ENCODE assay signal across 8 cellular contexts in the genomic region with DNA sequence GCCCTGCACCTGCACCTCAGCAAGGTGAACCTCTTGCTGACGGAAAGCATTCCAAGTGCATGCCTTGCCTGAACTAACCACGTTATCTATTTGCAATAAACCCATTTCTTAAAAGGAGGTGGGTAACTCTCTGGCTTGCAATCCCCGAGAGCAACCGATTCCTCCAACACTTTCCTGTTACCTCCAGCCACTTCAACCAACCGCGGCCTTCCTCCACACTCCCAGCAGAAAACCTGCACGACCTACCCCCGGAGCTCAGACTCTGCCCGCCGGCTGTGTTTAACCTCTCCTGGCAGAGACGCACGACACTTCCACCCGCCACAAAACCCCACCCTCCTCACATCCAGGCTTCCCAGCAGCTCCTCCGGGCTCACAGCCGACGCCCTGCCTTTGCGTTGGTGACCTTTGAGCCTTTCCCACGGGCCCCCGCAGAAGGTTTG. TPM values are rescaled to one million over a fixed set of nuclear protein-coding genes. Genes with fewer than 3 reads are reported as not detected.
DNase-seq lines count a peak whose midpoint lies in the region; ATAC-seq and TF ChIP-seq lines count a peak whose summit lies in the region.

No MANE protein-coding gene starts in this region.

- H2AFZ ChIP-seq in Loucy (ENCODE audit: low read length), result no peak overlapping the region

- POLR2A ChIA-PET in CD8-positive, alpha-beta memory T cell (lab: Charles Lee), result interaction anchor here (1.0 to 4.9 kb wide), 13 partner anchors 13 to 334 kb away, joined by 4 to 93 read pairs (median 10); a partner anchor contains a TSS

- H3K4me2 ChIP-seq in Loucy (ENCODE audit: low read depth, low read length, poor library complexity, severe bottlenecking), result peak overlapping the region; percentile 90

- ATAC-seq in GM18502 (IDR thresholded peaks at IDR 0.05; ENCODE audit: poor library complexity, unreplicated experiment), result no peak

- H3K27me3 Mint-ChIP-seq in CD8-positive, alpha-beta memory T cell, result no peaks in the 10 kb centered on the region
- peaks cover 23% of the 10 kb centered on the region for H3K27me3 Mint-ChIP-seq in nephron (ENCODE audit: low read depth)

- no peaks in the 10 kb centered on the region for H3K9me3 Mint-ChIP-seq in CD8-positive, alpha-beta memory T cell
- no peaks in the 10 kb centered on the region for H3K9me3 Mint-ChIP-seq in nephron

- peak overlapping the region; percentile 85 to 93 (median 89) for H3K4me3 Mint-ChIP-seq in CD8-positive, alpha-beta memory T cell
- peak overlapping the region; percentile 89 to 93 (median 91) for H3K4me3 Mint-ChIP-seq in nephron

- H3K36me3 ChIP-seq in CD8-positive, alpha-beta memory T cell (ENCODE audit: insufficient read depth, low read length), result no peaks in the 10 kb centered on the region
- H3K36me3 ChIP-seq in Loucy (ENCODE audit: insufficient read depth, low read length), result peaks cover 36% of the 10 kb centered on the region; the same call in 1 of the 2 replicates

- peak overlapping the region; percentile 64 for H3K4me3 ChIP-seq in CD8-positive, alpha-beta memory T cell (ENCODE audit: low read length)
- H3K4me3 ChIP-seq in Loucy (ENCODE audit: low read length, poor library complexity, severe bottlenecking), result peak overlapping the region; percentile 84
- peak overlapping the region; percentile 86 for H3K4me3 ChIP-seq in coronary artery

- peak overlapping the region; percentile 80 for H3K27ac ChIP-seq in CD8-positive, alpha-beta memory T cell (ENCODE audit: low read depth, low read length)
- H3K27ac ChIP-seq in coronary artery, result peak overlapping the region; percentile 64 to 95

- H3K9me3 ChIP-seq in CD8-positive, alpha-beta memory T cell (ENCODE audit: low read length), result no peaks in the 10 kb centered on the region
- no peaks in the 10 kb centered on the region for H3K9me3 ChIP-seq in Loucy (ENCODE audit: insufficient read depth, low read depth, low read length)

- peak overlapping the region; percentile 90 for H3K9ac ChIP-seq in Loucy (ENCODE audit: low read depth, low read length, poor library complexity, severe bottlenecking)

- no peaks in the 10 kb centered on the region for H3K27me3 ChIP-seq in CD8-positive, alpha-beta memory T cell (ENCODE audit: insufficient read depth, low read length, poor library complexity, severe bottlenecking)
- no peaks in the 10 kb centered on the region for H3K27me3 ChIP-seq in Loucy (ENCODE audit: insufficient read depth, low read length, poor library complexity, severe bottlenecking)

- no peaks in the 10 kb centered on the region for H3K9me2 ChIP-seq in Loucy (replicated peaks; ENCODE audit: low read depth, low read length)

- peaks cover 9% of the 10 kb centered on the region for H4K20me1 ChIP-seq in Loucy (ENCODE audit: insufficient read depth, low read length, poor library complexity, severe bottlenecking)

- peaks cover 21 to 38% (median 27%) of the 10 kb centered on the region in 3 donors for H3K4me1 Mint-ChIP-seq in CD8-positive, alpha-beta memory T cell
- peaks cover 6% of the 10 kb centered on the region for H3K4me1 Mint-ChIP-seq in nephron

- CTCF ChIA-PET in CD8-positive, alpha-beta memory T cell (lab: Charles Lee), result interaction anchor here (1.0 to 6.7 kb wide), 17 partner anchors 10 to 334 kb away, joined by 3 to 91 read pairs (median 18); a partner anchor contains a TSS

- peak overlapping the region; percentile 85 to 99 (median 86) for H3K27ac Mint-ChIP-seq in CD8-positive, alpha-beta memory T cell
- H3K27ac Mint-ChIP-seq in nephron, result peak overlapping the region; percentile 61 to 86 (median 85)

- peaks cover 0 to 31% (median 3%) of the 10 kb centered on the region in 3 donors for H3K36me3 Mint-ChIP-seq in CD8-positive, alpha-beta memory T cell
- peaks cover 13% of the 10 kb centered on the region for H3K36me3 Mint-ChIP-seq in nephron (ENCODE audit: low read depth)

- H3F3A ChIP-seq in Loucy (ENCODE audit: low read depth), result peaks cover 4% of the 10 kb centered on the region; the same call in 1 of the 2 replicates

- no peak for TF ChIP-seq CTCF in Loucy (conservative IDR thresholded peaks at IDR 0.05; ENCODE audit: low read length)
- TF ChIP-seq CTCF in coronary artery (IDR thresholded peaks at IDR 0.05), result no peak
- TF ChIP-seq CTCF in nephron (IDR thresholded peaks at IDR 0.05; ENCODE audit: unreplicated experiment in 3 of 3), result no peak

- H3K4me1 ChIP-seq in CD8-positive, alpha-beta memory T cell (ENCODE audit: insufficient read depth, low read length), result peaks cover 21% of the 10 kb centered on the region
- peaks cover 16% of the 10 kb centered on the region for H3K4me1 ChIP-seq in Loucy (ENCODE audit: insufficient read depth, low read length, poor library complexity, severe bottlenecking)

- peaks cover 16% of the 10 kb centered on the region; the same call in 1 of the 2 replicates for H3K79me2 ChIP-seq in Loucy (ENCODE audit: insufficient read depth, low read length)

- no peak for DNase-seq in CD8-positive, alpha-beta memory T cell
- DNase-seq in coronary artery (ENCODE audit: low spot score), result no peak
- no peak for DNase-seq in AG08396 (ENCODE audit: low spot score)
- DNase-seq in activated effector memory CD4-positive, alpha-beta T cell treated with Interleukin-2 at 50 U/mL for 16 hours, result no peak
- DNase-seq in activated CD4-positive, alpha-beta T cell treated with anti-CD3 and anti-CD28 coated beads for 4 hours, result no peak

RNA-seq across cellular contexts. Expression of a gene that starts 0.7 kb away (rescaled TPM):
- total RNA-seq in CD8-positive, alpha-beta memory T cell, result 1 to 10 TPM; 2.4 to 3.5 TPM
- polyA plus RNA-seq in CD8-positive, alpha-beta memory T cell, result 6.5 TPM

RNA-seq across cellular contexts. Expression of a gene that starts 5.1 kb away (rescaled TPM):
- total RNA-seq in CD8-positive, alpha-beta memory T cell, result 10 to 100 TPM; 86.1 to 93.6 TPM
- 17.5 TPM for polyA plus RNA-seq in CD8-positive, alpha-beta memory T cell

RNA-seq across cellular contexts. Expression of a gene that starts 16.7 kb away (rescaled TPM):
- total RNA-seq in CD8-positive, alpha-beta memory T cell, result 100 to 1,000 TPM; 155 to 165 TPM
- 36.5 TPM for polyA plus RNA-seq in CD8-positive, alpha-beta memory T cell

RNA-seq across cellular contexts. Expression of a gene that starts 17.2 kb away (rescaled TPM):
- total RNA-seq in CD8-positive, alpha-beta memory T cell, result 10 to 100 TPM; 88.6 to 89.4 TPM
- polyA plus RNA-seq in CD8-positive, alpha-beta memory T cell, result 33.6 TPM

RNA-seq across cellular contexts. Expression of a gene that starts 21.0 kb away (rescaled TPM):
- total RNA-seq in CD8-positive, alpha-beta memory T cell, result 1 to 10 TPM; 5.1 to 6.2 TPM
- 8.1 TPM for polyA plus RNA-seq in CD8-positive, alpha-beta memory T cell
